Comparison of ENCODE assay signal across 7 cellular contexts in the genomic region with DNA sequence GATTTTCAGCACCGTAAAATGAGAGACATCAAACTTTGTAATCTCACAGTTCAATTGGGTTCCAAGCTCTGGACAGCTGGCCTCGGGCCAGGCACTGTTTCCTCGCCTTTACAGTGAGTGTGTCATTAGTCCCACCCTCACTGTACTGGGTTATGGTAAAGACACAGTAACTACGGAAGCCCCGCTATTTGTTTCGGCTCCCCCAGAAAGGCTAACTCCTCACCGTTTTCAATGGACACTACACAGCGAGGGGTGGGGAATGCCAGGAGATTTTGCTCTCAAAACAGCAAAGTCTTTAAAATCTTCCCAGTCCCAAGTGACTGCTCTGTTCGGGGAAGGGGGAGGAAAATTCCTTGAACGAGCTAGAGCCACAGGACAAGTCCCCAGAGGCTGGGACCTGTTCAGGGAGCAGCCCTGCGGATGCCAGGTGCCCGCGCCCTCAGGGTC. TPM values are rescaled to one million over a fixed set of nuclear protein-coding genes. Genes with fewer than 3 reads are reported as not detected.
A peak's percentile ranks its signal among the peaks of the same experiment; 100 is the strongest.
DNase-seq lines count a peak whose midpoint lies in the region; ATAC-seq and TF ChIP-seq lines count a peak whose summit lies in the region.

No MANE protein-coding gene starts in this region.

- DNase-seq in HK-2 (ENCODE audit: unreplicated experiment) (peak; percentile 38), left ventricle myocardium superior (peak; percentile 81), gastrocnemius medialis (peak in 1 of 2 donors; percentile 52), NCI-H146 (lab: John Stamatoyannopoulos, UW) (no peak), posterior vena cava (ENCODE audit: low spot score) (no peak)
- DNase-seq in activated CD8-positive, alpha-beta T cell treated with anti-CD3 and anti-CD28 coated beads, Interleukin-2, amount 10 ng/mL, durations not matched to agents 7 days and 5 days, result no peak

- no peaks in the 10 kb centered on the region for H3K27me3 ChIP-seq in gastrocnemius medialis

- in situ Hi-C loops in gastrocnemius medialis (cut with MboI; ENCODE audit: low sequenced_read_pairs in 4 of 4), result no loop called here

- no peak overlapping the region for H3K27ac Mint-ChIP-seq in activated CD8-positive, alpha-beta T cell treated with anti-CD3 and anti-CD28 coated beads, Interleukin-2, amount 10 ng/mL, durations not matched to agents 7 days and 5 days

- ATAC-seq in activated CD8-positive, alpha-beta T cell treated with anti-CD3 and anti-CD28 coated beads, Interleukin-2, amount 10 ng/mL, durations not matched to agents 7 days and 5 days, result no peak
- peak; percentile 2 for ATAC-seq in left ventricle myocardium superior
- peak in 1 of 2 donors; percentile 1 for ATAC-seq in gastrocnemius medialis
- ATAC-seq in GM18868 (IDR thresholded peaks at IDR 0.05; ENCODE audit: unreplicated experiment), result no peak

- peak overlapping the region; percentile 56 to 90 (median 74) for H3K4me3 ChIP-seq in gastrocnemius medialis

- POLR2A ChIA-PET in activated CD8-positive, alpha-beta T cell treated with anti-CD3 and anti-CD28 coated beads, Interleukin-2, amount 10 ng/mL, durations not matched to agents 7 days and 5 days (lab: Charles Lee), result interaction anchor here (1.0 kb wide), 1 partner anchor 16 kb away, joined by 3 read pairs; no protein-coding TSS in a partner anchor

- H3K4me1 ChIP-seq in gastrocnemius medialis, result peaks cover 18 to 33% of the 10 kb centered on the region in 2 donors

- H3K4me1 Mint-ChIP-seq in activated CD8-positive, alpha-beta T cell treated with anti-CD3 and anti-CD28 coated beads, Interleukin-2, amount 10 ng/mL, durations not matched to agents 7 days and 5 days (ENCODE audit: low read depth), result no peaks in the 10 kb centered on the region

- peaks cover 2% of the 10 kb centered on the region for H3K36me3 Mint-ChIP-seq in activated CD8-positive, alpha-beta T cell treated with anti-CD3 and anti-CD28 coated beads, Interleukin-2, amount 10 ng/mL, durations not matched to agents 7 days and 5 days (ENCODE audit: low read depth)

- peak overlapping the region; percentile 51 for H3K4me3 Mint-ChIP-seq in activated CD8-positive, alpha-beta T cell treated with anti-CD3 and anti-CD28 coated beads, Interleukin-2, amount 10 ng/mL, durations not matched to agents 7 days and 5 days

- intact Hi-C loops in left ventricle myocardium superior (cut with micrococcal nuclease), result no loop called here
- intact Hi-C loops in gastrocnemius medialis (cut with DNase I; ENCODE audit: low total_unique reads), result loop anchor here (2.0 to 5.0 kb wide), 4 partner anchors 59 to 157 kb away; no protein-coding TSS in a partner anchor
- intact Hi-C loops in posterior vena cava (cut with DNase I), result loop anchor here in 1 of 2 donors (5.0 kb wide), 1 partner anchor 85 kb away; no protein-coding TSS in a partner anchor

- CTCF ChIA-PET in activated CD8-positive, alpha-beta T cell treated with anti-CD3 and anti-CD28 coated beads, Interleukin-2, amount 10 ng/mL, durations not matched to agents 7 days and 5 days (lab: Charles Lee), result interaction anchor here (0.9 to 4.0 kb wide), 3 partner anchors 25 to 199 kb away, joined by 4 to 89 read pairs (median 7); no protein-coding TSS in a partner anchor

- H3K27ac ChIP-seq in gastrocnemius medialis, result peak overlapping the region; percentile 80 to 95 (median 90)

- H3K36me3 ChIP-seq in gastrocnemius medialis, result no peaks in the 10 kb centered on the region

- TF ChIP-seq CTCF in gastrocnemius medialis (IDR thresholded peaks at IDR 0.05 in 4 of 5, conservative IDR thresholded peaks at IDR 0.05 in 1 of 5), result no peak

- H3K9me3 Mint-ChIP-seq in activated CD8-positive, alpha-beta T cell treated with anti-CD3 and anti-CD28 coated beads, Interleukin-2, amount 10 ng/mL, durations not matched to agents 7 days and 5 days (ENCODE audit: insufficient read depth), result peaks cover 14% of the 10 kb centered on the region

- TF ChIP-seq POLR2A in gastrocnemius medialis (IDR thresholded peaks at IDR 0.05), result no peak

- H3K9me3 ChIP-seq in gastrocnemius medialis, result peaks cover 0 to 8% (median 0%) of the 10 kb centered on the region in 3 donors

- H3K27me3 Mint-ChIP-seq in activated CD8-positive, alpha-beta T cell treated with anti-CD3 and anti-CD28 coated beads, Interleukin-2, amount 10 ng/mL, durations not matched to agents 7 days and 5 days (ENCODE audit: low read depth), result peaks cover 11% of the 10 kb centered on the region

RNA-seq across cellular contexts. Expression of a gene that starts 0.8 kb away (rescaled TPM):
- 1 to 10 TPM; 1.1 TPM for total RNA-seq in activated CD8-positive, alpha-beta T cell treated with anti-CD3 and anti-CD28 coated beads, Interleukin-2, amount 10 ng/mL, durations not matched to agents 7 days and 5 days
- total RNA-seq in left ventricle myocardium superior (13.1 TPM), gastrocnemius medialis (100 to 1,000 TPM in 1 of 4 donors, 10 to 100 TPM in 3; 40.4 to 161 (median 56.6) TPM), posterior vena cava (10 to 100 TPM; 30.9 to 48.0 TPM)

RNA-seq across cellular contexts. Expression of a gene that starts 57.4 kb away (rescaled TPM):
- 10 to 100 TPM in 1 of 2 experiments, 1 to 10 TPM in 1; 9.7 to 10.2 TPM for total RNA-seq in activated CD8-positive, alpha-beta T cell treated with anti-CD3 and anti-CD28 coated beads, Interleukin-2, amount 10 ng/mL, durations not matched to agents 7 days and 5 days
- total RNA-seq in left ventricle myocardium superior (20.3 TPM), gastrocnemius medialis (10 to 100 TPM; 37.3 to 65.1 (median 44.4) TPM), posterior vena cava (10 to 100 TPM; 56.0 to 59.6 TPM)

Comparison
In these comparisons a context has a peak if more than half of its experiments do, and no peak if none do; other contexts are left out.
1. DNase-seq: peak in HK-2 (single experiment) and left ventricle myocardium superior (single experiment); none in activated CD8-positive, alpha-beta T cell treated with anti-CD3 and anti-CD28 coated beads, Interleukin-2, amount 10 ng/mL, durations not matched to agents 7 days and 5 days (single experiment), NCI-H146 (single experiment) and posterior vena cava (single experiment).